Comparison of ENCODE assay signal across 14 cellular contexts in genomic region chr10:35910234-35910633, GRCh38.
DNase-seq lines count a peak whose midpoint lies in the region; ATAC-seq and TF ChIP-seq lines count a peak whose summit lies in the region.
"Had no signal": no experiment of that assay in that cellular context is flagged by ENCODE, and none has a peak within 500 bp of the region (broad histone marks: within the 10 kb centered on the region; RNA-seq: fewer than 3 reads in every experiment).

No MANE protein-coding gene starts in this region.

- H3K4me3 ChIP-seq in RWPE2 (ENCODE audit: severe bottlenecking) (no peak overlapping the region), skeletal muscle cell (ENCODE audit: low read depth, low read length) (no peak overlapping the region), thyroid gland (replicated peaks in 1 of 3) (no peak overlapping the region)
- H3K4me3 ChIP-seq: right atrium auricular region had no signal

- H3K9me3 ChIP-seq in RWPE2 (ENCODE audit: severe bottlenecking) (no peaks in the 10 kb centered on the region), thyroid gland (no peaks in the 10 kb centered on the region)
- H3K9me3 ChIP-seq: right atrium auricular region had no signal

- peak; percentile 82 for ATAC-seq in RWPE2 (ENCODE audit: low read depth)
- ATAC-seq in GM21737 (IDR thresholded peaks at IDR 0.05; ENCODE audit: unreplicated experiment), result no peak
- no peak for ATAC-seq in GM18858 (IDR thresholded peaks at IDR 0.05; ENCODE audit: unreplicated experiment)
- ATAC-seq: left ventricle myocardium superior; natural killer cell; stimulated activated memory B cell treated with anti-CD40 and anti-IgM and Interleukin-4, amounts not matched to agents 10 μg/mL and 1 μg/mL and 100 μg/mL, for 72 hours had no signal

- H3K27ac ChIP-seq in RWPE2 (ENCODE audit: poor library complexity, severe bottlenecking), result peak overlapping the region; percentile 91
- no peak overlapping the region for H3K27ac ChIP-seq in thyroid gland
- H3K27ac ChIP-seq: right atrium auricular region had no signal

- peaks cover 45% of the 10 kb centered on the region for H3K4me1 ChIP-seq in RWPE2 (ENCODE audit: insufficient read depth, poor library complexity, severe bottlenecking)
- peaks cover 0 to 3% of the 10 kb centered on the region in 2 donors for H3K4me1 ChIP-seq in thyroid gland

- TF ChIP-seq CTCF in RWPE2 (IDR thresholded peaks at IDR 0.05; ENCODE audit: poor library complexity, severe bottlenecking), result no peak
- no peak for TF ChIP-seq CTCF in thyroid gland (IDR thresholded peaks at IDR 0.05)

- DNase-seq in GM04503 (ENCODE audit: low read depth) (peak; percentile 55), RWPE2 (ENCODE audit: low spot score) (no peak), fibroblast of gingiva (ENCODE audit: low read depth) (peak; percentile 60), skeletal muscle cell (ENCODE audit: low read depth) (peak; percentile 71), thyroid gland (no peak), NCI-H2081 (lab: John Stamatoyannopoulos, UW) (no peak)
- DNase-seq: activated CD8-positive, alpha-beta memory T cell treated with anti-CD3 and anti-CD28 coated beads for 24 hours; activated gamma-delta T cell; left ventricle myocardium superior; natural killer cell had no signal

- no peaks in the 10 kb centered on the region for H3K36me3 ChIP-seq in RWPE2 (ENCODE audit: low read depth)
- no peaks in the 10 kb centered on the region for H3K36me3 ChIP-seq in thyroid gland
- H3K36me3 ChIP-seq: right atrium auricular region had no signal

- H3K27me3 ChIP-seq in RWPE2 (ENCODE audit: insufficient read depth, poor library complexity, severe bottlenecking) (no peaks in the 10 kb centered on the region), thyroid gland (no peaks in the 10 kb centered on the region)
- H3K27me3 ChIP-seq: right atrium auricular region had no signal

- WGBS in thyroid gland, 2 donors, result 71 to 80% methylated on average over 3 of the region's 3 CpGs

- no peak for TF ChIP-seq POLR2A in thyroid gland (IDR thresholded peaks at IDR 0.05)

- intact Hi-C loops in thyroid gland (cut with DNase I), result no loop called here

Comparison
In these comparisons a context has a peak if more than half of its experiments do, and no peak if none do; other contexts are left out.
1. DNase-seq: peak in GM04503 (single experiment), fibroblast of gingiva (single experiment) and skeletal muscle cell (single experiment); none in RWPE2 (single experiment), thyroid gland (0 of 2) and NCI-H2081 (0 of 2).